2 cellular contexts compared by ENCODE assay signal in genomic region chr2:135097532-135098231, GRCh38.
A peak's percentile ranks its signal among the peaks of the same experiment; 100 is the strongest.
TF ChIP-seq lines count a peak whose summit lies in the region.

No MANE protein-coding gene starts in this region.

TF ChIP-seq in HepG2, 621 proteins besides CTCF, POLR2A, EP300 and RAD21:
- TF ChIP-seq, protein P1, sequence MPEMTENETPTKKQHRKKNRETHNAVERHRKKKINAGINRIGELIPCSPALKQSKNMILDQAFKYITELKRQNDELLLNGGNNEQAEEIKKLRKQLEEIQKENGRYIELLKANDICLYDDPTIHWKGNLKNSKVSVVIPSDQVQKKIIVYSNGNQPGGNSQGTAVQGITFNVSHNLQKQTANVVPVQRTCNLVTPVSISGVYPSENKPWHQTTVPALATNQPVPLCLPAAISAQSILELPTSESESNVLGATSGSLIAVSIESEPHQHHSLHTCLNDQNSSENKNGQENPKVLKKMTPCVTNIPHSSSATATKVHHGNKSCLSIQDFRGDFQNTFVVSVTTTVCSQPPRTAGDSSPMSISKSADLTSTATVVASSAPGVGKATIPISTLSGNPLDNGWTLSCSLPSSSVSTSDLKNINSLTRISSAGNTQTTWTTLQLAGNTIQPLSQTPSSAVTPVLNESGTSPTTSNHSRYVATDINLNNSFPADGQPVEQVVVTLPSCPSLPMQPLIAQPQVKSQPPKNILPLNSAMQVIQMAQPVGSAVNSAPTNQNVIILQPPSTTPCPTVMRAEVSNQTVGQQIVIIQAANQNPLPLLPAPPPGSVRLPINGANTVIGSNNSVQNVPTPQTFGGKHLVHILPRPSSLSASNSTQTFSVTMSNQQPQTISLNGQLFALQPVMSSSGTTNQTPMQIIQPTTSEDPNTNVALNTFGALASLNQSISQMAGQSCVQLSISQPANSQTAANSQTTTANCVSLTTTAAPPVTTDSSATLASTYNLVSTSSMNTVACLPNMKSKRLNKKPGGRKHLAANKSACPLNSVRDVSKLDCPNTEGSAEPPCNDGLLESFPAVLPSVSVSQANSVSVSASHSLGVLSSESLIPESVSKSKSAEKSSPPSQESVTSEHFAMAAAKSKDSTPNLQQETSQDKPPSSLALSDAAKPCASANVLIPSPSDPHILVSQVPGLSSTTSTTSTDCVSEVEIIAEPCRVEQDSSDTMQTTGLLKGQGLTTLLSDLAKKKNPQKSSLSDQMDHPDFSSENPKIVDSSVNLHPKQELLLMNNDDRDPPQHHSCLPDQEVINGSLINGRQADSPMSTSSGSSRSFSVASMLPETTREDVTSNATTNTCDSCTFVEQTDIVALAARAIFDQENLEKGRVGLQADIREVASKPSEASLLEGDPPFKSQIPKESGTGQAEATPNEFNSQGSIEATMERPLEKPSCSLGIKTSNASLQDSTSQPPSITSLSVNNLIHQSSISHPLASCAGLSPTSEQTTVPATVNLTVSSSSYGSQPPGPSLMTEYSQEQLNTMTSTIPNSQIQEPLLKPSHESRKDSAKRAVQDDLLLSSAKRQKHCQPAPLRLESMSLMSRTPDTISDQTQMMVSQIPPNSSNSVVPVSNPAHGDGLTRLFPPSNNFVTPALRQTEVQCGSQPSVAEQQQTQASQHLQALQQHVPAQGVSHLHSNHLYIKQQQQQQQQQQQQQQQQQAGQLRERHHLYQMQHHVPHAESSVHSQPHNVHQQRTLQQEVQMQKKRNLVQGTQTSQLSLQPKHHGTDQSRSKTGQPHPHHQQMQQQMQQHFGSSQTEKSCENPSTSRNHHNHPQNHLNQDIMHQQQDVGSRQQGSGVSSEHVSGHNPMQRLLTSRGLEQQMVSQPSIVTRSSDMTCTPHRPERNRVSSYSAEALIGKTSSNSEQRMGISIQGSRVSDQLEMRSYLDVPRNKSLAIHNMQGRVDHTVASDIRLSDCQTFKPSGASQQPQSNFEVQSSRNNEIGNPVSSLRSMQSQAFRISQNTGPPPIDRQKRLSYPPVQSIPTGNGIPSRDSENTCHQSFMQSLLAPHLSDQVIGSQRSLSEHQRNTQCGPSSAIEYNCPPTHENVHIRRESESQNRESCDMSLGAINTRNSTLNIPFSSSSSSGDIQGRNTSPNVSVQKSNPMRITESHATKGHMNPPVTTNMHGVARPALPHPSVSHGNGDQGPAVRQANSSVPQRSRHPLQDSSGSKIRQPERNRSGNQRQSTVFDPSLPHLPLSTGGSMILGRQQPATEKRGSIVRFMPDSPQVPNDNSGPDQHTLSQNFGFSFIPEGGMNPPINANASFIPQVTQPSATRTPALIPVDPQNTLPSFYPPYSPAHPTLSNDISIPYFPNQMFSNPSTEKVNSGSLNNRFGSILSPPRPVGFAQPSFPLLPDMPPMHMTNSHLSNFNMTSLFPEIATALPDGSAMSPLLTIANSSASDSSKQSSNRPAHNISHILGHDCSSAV (CRISPR knock-in tag; IDR thresholded peaks at IDR 0.05; ENCODE audit: borderline replicate concordance): no peak
- no peak for TF ChIP-seq ZNF589 (CRISPR knock-in tag; conservative IDR thresholded peaks at IDR 0.05)
- peak in 1 of 2 experiments; percentile 65; a peak in 3 of 4 replicates for TF ChIP-seq MAFK (conservative IDR thresholded peaks at IDR 0.05 in 1 of 2, IDR thresholded peaks at IDR 0.05 in 1 of 2; ENCODE audit: low read length in 2 of 2)
- TF ChIP-seq CBX2 (IDR thresholded peaks at IDR 0.05; ENCODE audit: low read depth, low read length): no peak
- TF ChIP-seq CBX2 (CRISPR knock-in tag; IDR thresholded peaks at IDR 0.05; ENCODE audit: low read depth): no peak
- TF ChIP-seq ZNF672 (CRISPR knock-in tag; IDR thresholded peaks at IDR 0.05): no peak
- TF ChIP-seq CBX1 (IDR thresholded peaks at IDR 0.05; ENCODE audit: low read depth): no peak
- no peak for TF ChIP-seq HOXA9 (CRISPR knock-in tag; IDR thresholded peaks at IDR 0.05; ENCODE audit: borderline replicate concordance)
- no peak for TF ChIP-seq ZNF83 (CRISPR knock-in tag; IDR thresholded peaks at IDR 0.05; ENCODE audit: borderline replicate concordance)
- peak; percentile 91 for TF ChIP-seq ZNF7 (CRISPR knock-in tag; IDR thresholded peaks at IDR 0.05)
- peak; percentile 68 for TF ChIP-seq MAFF (IDR thresholded peaks at IDR 0.05; ENCODE audit: low read depth, low read length)
- TF ChIP-seq NR2C2 (CRISPR knock-in tag; IDR thresholded peaks at IDR 0.05; ENCODE audit: borderline replicate concordance): no peak
- no peak for TF ChIP-seq SMC3 (IDR thresholded peaks at IDR 0.05; ENCODE audit: low read length)

TF ChIP-seq in K562, 482 proteins besides CTCF, POLR2A, EP300 and RAD21 (continues in another document):
- TF ChIP-seq ZNF274 (IDR thresholded peaks at IDR 0.05; ENCODE audit: borderline replicate concordance, low read depth, low read length): no peak
- no peak for TF ChIP-seq ZBTB1 (CRISPR knock-in tag; IDR thresholded peaks at IDR 0.05; ENCODE audit: borderline replicate concordance, low read depth)
- no peak for TF ChIP-seq NRF1 (conservative IDR thresholded peaks at IDR 0.05 in 1 of 2, IDR thresholded peaks at IDR 0.05 in 1 of 2)
- TF ChIP-seq C11orf30 (IDR thresholded peaks at IDR 0.05; ENCODE audit: low read depth): peak; percentile 50; the same call in 1 of the 2 replicates
- TF ChIP-seq HMGN3 (IDR thresholded peaks at IDR 0.05; ENCODE audit: borderline replicate concordance, extremely low read depth, insufficient read length, low read depth, low read length): no peak
- peak; percentile 18 for TF ChIP-seq TAF9B (IDR thresholded peaks at IDR 0.05; ENCODE audit: partially characterized antibody)
- no peak for TF ChIP-seq ZNF589 (CRISPR knock-in tag; IDR thresholded peaks at IDR 0.05; ENCODE audit: low read depth)
- no peak for TF ChIP-seq PML (IDR thresholded peaks at IDR 0.05; ENCODE audit: low read length)
- TF ChIP-seq PYGO2 (tag; IDR thresholded peaks at IDR 0.05): no peak
- TF ChIP-seq POLR2H (tag; IDR thresholded peaks at IDR 0.05; ENCODE audit: low read depth): no peak
- peak; percentile 76 for TF ChIP-seq ZNF316 (IDR thresholded peaks at IDR 0.05)
- no peak for TF ChIP-seq E4F1 (CRISPR knock-in tag; IDR thresholded peaks at IDR 0.05; ENCODE audit: borderline replicate concordance)
- peak; percentile 66 for TF ChIP-seq RBM25 (IDR thresholded peaks at IDR 0.05; ENCODE audit: low read depth, low read length, severe bottlenecking)
- TF ChIP-seq, protein P2, sequence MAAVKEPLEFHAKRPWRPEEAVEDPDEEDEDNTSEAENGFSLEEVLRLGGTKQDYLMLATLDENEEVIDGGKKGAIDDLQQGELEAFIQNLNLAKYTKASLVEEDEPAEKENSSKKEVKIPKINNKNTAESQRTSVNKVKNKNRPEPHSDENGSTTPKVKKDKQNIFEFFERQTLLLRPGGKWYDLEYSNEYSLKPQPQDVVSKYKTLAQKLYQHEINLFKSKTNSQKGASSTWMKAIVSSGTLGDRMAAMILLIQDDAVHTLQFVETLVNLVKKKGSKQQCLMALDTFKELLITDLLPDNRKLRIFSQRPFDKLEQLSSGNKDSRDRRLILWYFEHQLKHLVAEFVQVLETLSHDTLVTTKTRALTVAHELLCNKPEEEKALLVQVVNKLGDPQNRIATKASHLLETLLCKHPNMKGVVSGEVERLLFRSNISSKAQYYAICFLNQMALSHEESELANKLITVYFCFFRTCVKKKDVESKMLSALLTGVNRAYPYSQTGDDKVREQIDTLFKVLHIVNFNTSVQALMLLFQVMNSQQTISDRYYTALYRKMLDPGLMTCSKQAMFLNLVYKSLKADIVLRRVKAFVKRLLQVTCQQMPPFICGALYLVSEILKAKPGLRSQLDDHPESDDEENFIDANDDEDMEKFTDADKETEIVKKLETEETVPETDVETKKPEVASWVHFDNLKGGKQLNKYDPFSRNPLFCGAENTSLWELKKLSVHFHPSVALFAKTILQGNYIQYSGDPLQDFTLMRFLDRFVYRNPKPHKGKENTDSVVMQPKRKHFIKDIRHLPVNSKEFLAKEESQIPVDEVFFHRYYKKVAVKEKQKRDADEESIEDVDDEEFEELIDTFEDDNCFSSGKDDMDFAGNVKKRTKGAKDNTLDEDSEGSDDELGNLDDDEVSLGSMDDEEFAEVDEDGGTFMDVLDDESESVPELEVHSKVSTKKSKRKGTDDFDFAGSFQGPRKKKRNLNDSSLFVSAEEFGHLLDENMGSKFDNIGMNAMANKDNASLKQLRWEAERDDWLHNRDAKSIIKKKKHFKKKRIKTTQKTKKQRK (IDR thresholded peaks at IDR 0.05; ENCODE audit: borderline replicate concordance, low read depth, low read length): no peak
- no peak for TF ChIP-seq ZNF75A (CRISPR knock-in tag; IDR thresholded peaks at IDR 0.05)
- no peak for TF ChIP-seq TRIM24 (IDR thresholded peaks at IDR 0.05)
- TF ChIP-seq ZBTB43 (CRISPR knock-in tag; IDR thresholded peaks at IDR 0.05): no peak
- no peak for TF ChIP-seq BCLAF1 (IDR thresholded peaks at IDR 0.05; ENCODE audit: borderline replicate concordance in 1 of 2, control insufficient read depth in 1 of 2, low read depth in 2 of 2, low read length in 1 of 2)
- no peak for TF ChIP-seq ELK1 (CRISPR knock-in tag; IDR thresholded peaks at IDR 0.05)
- no peak for TF ChIP-seq BRCA1 (IDR thresholded peaks at IDR 0.05)
- TF ChIP-seq BRCA1 (CRISPR knock-in tag; IDR thresholded peaks at IDR 0.05): no peak
- TF ChIP-seq ZNF212 (CRISPR knock-in tag; IDR thresholded peaks at IDR 0.05): no peak
- TF ChIP-seq ZNF395 (CRISPR knock-in tag; IDR thresholded peaks at IDR 0.05): no peak
- TF ChIP-seq XRCC3 (IDR thresholded peaks at IDR 0.05): no peak
- TF ChIP-seq MAFG (tag; conservative IDR thresholded peaks at IDR 0.05): 0 out of 2 replicates have a peak, but pooled peaks have one; percentile 18
- TF ChIP-seq ZNF583 (CRISPR knock-in tag; IDR thresholded peaks at IDR 0.05): no peak
- no peak for TF ChIP-seq ZBTB7A (IDR thresholded peaks at IDR 0.05; ENCODE audit: borderline replicate concordance, control insufficient read depth, low read depth, low read length)
- TF ChIP-seq ZNF12 (CRISPR knock-in tag; IDR thresholded peaks at IDR 0.05): no peak
- no peak for TF ChIP-seq BDP1 (IDR thresholded peaks at IDR 0.05; ENCODE audit: insufficient read depth, insufficient read length)
- TF ChIP-seq TAF15 (IDR thresholded peaks at IDR 0.05; ENCODE audit: low read depth, low read length): no peak
- TF ChIP-seq SUPT5H (IDR thresholded peaks at IDR 0.05): no peak
